ENCODE assay signal across 1 cellular context in the genomic region with DNA sequence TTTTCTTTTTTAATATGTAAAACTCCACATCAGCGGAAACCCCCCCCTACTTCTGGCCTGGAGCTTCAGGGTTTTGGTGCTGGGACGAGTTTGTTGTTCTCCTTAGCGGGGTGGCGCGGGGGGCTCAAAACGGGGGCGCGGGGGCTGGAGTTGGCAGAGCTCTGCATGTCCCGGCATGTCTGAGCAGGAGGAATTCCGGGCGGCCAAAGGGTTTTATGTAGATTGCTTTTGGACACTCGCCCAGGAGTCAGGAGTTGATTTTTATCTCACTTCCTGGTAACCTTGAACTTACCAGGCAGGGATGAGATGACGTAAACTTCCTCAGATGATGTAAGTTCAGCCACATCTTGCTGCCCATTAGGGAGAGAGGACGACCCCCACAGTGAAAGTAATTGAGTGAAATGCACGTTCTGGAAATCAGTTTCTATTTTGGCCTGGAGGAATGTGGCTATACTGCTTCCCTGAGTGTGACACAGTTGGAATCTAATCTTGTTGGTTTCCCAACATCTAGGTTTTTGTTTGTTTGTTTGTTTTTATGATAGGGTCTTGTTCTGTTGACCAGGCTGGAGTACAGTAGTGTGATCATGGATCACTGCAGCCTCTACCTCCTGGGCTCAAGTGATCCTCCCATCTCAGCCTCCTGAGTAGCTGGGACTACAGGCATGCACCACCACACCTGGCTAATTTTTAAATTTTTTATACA.
TF ChIP-seq lines count a peak whose summit lies in the region.

No MANE protein-coding gene starts in this region.

TF ChIP-seq in K562, 482 proteins besides CTCF, POLR2A, EP300 and RAD21 (continued from another document):
- TF ChIP-seq, protein P1, sequence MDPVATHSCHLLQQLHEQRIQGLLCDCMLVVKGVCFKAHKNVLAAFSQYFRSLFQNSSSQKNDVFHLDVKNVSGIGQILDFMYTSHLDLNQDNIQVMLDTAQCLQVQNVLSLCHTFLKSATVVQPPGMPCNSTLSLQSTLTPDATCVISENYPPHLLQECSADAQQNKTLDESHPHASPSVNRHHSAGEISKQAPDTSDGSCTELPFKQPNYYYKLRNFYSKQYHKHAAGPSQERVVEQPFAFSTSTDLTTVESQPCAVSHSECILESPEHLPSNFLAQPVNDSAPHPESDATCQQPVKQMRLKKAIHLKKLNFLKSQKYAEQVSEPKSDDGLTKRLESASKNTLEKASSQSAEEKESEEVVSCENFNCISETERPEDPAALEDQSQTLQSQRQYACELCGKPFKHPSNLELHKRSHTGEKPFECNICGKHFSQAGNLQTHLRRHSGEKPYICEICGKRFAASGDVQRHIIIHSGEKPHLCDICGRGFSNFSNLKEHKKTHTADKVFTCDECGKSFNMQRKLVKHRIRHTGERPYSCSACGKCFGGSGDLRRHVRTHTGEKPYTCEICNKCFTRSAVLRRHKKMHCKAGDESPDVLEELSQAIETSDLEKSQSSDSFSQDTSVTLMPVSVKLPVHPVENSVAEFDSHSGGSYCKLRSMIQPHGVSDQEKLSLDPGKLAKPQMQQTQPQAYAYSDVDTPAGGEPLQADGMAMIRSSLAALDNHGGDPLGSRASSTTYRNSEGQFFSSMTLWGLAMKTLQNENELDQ (CRISPR knock-in tag; IDR thresholded peaks at IDR 0.05; ENCODE audit: borderline replicate concordance): no peak
- TF ChIP-seq HDGF (IDR thresholded peaks at IDR 0.05) (no peak), NCOA2 (IDR thresholded peaks at IDR 0.05; ENCODE audit: partially characterized antibody in 2 of 2) (peak in 1 of 2 experiments; percentile 7), SNIP1 (IDR thresholded peaks at IDR 0.05; ENCODE audit: low read depth) (no peak), ZBTB7A (IDR thresholded peaks at IDR 0.05; ENCODE audit: borderline replicate concordance, control insufficient read depth, low read depth, low read length) (peak; percentile 63; the same call in 1 of the 2 replicates), SMARCA5 (IDR thresholded peaks at IDR 0.05) (peak; percentile 86), NR2C2 (CRISPR knock-in tag; IDR thresholded peaks at IDR 0.05) (no peak), NR2C2 (tag; IDR thresholded peaks at IDR 0.05) (peak; percentile 91), CEBPG (CRISPR knock-in tag; IDR thresholded peaks at IDR 0.05) (peak; percentile 99), CEBPG (tag; conservative IDR thresholded peaks at IDR 0.05 in 1 of 2, IDR thresholded peaks at IDR 0.05 in 1 of 2) (peak; percentile 96 to 99), CC2D1A (IDR thresholded peaks at IDR 0.05) (no peak), ZFP1 (CRISPR knock-in tag; IDR thresholded peaks at IDR 0.05) (no peak), ZNF445 (CRISPR knock-in tag; IDR thresholded peaks at IDR 0.05; ENCODE audit: low read depth) (no peak), POLR2H (tag; IDR thresholded peaks at IDR 0.05; ENCODE audit: low read depth) (peak; percentile 88), FOXJ2 (tag; IDR thresholded peaks at IDR 0.05) (peak; percentile 87), PTTG1 (tag; IDR thresholded peaks at IDR 0.05; ENCODE audit: low read depth) (peak; percentile 78), HNRNPL (IDR thresholded peaks at IDR 0.05; ENCODE audit: low read depth, low read length) (no peak), ZNF583 (CRISPR knock-in tag; IDR thresholded peaks at IDR 0.05) (peak; percentile 86), FOSL1 (tag; conservative IDR thresholded peaks at IDR 0.05) (peak; percentile 84), ZNF830 (CRISPR knock-in tag; IDR thresholded peaks at IDR 0.05) (no peak)
- TF ChIP-seq, protein P2, sequence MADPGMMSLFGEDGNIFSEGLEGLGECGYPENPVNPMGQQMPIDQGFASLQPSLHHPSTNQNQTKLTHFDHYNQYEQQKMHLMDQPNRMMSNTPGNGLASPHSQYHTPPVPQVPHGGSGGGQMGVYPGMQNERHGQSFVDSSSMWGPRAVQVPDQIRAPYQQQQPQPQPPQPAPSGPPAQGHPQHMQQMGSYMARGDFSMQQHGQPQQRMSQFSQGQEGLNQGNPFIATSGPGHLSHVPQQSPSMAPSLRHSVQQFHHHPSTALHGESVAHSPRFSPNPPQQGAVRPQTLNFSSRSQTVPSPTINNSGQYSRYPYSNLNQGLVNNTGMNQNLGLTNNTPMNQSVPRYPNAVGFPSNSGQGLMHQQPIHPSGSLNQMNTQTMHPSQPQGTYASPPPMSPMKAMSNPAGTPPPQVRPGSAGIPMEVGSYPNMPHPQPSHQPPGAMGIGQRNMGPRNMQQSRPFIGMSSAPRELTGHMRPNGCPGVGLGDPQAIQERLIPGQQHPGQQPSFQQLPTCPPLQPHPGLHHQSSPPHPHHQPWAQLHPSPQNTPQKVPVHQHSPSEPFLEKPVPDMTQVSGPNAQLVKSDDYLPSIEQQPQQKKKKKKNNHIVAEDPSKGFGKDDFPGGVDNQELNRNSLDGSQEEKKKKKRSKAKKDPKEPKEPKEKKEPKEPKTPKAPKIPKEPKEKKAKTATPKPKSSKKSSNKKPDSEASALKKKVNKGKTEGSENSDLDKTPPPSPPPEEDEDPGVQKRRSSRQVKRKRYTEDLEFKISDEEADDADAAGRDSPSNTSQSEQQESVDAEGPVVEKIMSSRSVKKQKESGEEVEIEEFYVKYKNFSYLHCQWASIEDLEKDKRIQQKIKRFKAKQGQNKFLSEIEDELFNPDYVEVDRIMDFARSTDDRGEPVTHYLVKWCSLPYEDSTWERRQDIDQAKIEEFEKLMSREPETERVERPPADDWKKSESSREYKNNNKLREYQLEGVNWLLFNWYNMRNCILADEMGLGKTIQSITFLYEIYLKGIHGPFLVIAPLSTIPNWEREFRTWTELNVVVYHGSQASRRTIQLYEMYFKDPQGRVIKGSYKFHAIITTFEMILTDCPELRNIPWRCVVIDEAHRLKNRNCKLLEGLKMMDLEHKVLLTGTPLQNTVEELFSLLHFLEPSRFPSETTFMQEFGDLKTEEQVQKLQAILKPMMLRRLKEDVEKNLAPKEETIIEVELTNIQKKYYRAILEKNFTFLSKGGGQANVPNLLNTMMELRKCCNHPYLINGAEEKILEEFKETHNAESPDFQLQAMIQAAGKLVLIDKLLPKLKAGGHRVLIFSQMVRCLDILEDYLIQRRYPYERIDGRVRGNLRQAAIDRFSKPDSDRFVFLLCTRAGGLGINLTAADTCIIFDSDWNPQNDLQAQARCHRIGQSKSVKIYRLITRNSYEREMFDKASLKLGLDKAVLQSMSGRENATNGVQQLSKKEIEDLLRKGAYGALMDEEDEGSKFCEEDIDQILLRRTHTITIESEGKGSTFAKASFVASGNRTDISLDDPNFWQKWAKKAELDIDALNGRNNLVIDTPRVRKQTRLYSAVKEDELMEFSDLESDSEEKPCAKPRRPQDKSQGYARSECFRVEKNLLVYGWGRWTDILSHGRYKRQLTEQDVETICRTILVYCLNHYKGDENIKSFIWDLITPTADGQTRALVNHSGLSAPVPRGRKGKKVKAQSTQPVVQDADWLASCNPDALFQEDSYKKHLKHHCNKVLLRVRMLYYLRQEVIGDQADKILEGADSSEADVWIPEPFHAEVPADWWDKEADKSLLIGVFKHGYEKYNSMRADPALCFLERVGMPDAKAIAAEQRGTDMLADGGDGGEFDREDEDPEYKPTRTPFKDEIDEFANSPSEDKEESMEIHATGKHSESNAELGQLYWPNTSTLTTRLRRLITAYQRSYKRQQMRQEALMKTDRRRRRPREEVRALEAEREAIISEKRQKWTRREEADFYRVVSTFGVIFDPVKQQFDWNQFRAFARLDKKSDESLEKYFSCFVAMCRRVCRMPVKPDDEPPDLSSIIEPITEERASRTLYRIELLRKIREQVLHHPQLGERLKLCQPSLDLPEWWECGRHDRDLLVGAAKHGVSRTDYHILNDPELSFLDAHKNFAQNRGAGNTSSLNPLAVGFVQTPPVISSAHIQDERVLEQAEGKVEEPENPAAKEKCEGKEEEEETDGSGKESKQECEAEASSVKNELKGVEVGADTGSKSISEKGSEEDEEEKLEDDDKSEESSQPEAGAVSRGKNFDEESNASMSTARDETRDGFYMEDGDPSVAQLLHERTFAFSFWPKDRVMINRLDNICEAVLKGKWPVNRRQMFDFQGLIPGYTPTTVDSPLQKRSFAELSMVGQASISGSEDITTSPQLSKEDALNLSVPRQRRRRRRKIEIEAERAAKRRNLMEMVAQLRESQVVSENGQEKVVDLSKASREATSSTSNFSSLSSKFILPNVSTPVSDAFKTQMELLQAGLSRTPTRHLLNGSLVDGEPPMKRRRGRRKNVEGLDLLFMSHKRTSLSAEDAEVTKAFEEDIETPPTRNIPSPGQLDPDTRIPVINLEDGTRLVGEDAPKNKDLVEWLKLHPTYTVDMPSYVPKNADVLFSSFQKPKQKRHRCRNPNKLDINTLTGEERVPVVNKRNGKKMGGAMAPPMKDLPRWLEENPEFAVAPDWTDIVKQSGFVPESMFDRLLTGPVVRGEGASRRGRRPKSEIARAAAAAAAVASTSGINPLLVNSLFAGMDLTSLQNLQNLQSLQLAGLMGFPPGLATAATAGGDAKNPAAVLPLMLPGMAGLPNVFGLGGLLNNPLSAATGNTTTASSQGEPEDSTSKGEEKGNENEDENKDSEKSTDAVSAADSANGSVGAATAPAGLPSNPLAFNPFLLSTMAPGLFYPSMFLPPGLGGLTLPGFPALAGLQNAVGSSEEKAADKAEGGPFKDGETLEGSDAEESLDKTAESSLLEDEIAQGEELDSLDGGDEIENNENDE (IDR thresholded peaks at IDR 0.05; ENCODE audit: low read depth, low read length): no peak
- TF ChIP-seq, protein P3, sequence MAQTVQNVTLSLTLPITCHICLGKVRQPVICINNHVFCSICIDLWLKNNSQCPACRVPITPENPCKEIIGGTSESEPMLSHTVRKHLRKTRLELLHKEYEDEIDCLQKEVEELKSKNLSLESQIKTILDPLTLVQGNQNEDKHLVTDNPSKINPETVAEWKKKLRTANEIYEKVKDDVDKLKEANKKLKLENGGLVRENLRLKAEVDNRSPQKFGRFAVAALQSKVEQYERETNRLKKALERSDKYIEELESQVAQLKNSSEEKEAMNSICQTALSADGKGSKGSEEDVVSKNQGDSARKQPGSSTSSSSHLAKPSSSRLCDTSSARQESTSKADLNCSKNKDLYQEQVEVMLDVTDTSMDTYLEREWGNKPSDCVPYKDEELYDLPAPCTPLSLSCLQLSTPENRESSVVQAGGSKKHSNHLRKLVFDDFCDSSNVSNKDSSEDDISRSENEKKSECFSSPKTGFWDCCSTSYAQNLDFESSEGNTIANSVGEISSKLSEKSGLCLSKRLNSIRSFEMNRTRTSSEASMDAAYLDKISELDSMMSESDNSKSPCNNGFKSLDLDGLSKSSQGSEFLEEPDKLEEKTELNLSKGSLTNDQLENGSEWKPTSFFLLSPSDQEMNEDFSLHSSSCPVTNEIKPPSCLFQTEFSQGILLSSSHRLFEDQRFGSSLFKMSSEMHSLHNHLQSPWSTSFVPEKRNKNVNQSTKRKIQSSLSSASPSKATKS (CRISPR knock-in tag; IDR thresholded peaks at IDR 0.05): no peak
- TF ChIP-seq, protein P4, sequence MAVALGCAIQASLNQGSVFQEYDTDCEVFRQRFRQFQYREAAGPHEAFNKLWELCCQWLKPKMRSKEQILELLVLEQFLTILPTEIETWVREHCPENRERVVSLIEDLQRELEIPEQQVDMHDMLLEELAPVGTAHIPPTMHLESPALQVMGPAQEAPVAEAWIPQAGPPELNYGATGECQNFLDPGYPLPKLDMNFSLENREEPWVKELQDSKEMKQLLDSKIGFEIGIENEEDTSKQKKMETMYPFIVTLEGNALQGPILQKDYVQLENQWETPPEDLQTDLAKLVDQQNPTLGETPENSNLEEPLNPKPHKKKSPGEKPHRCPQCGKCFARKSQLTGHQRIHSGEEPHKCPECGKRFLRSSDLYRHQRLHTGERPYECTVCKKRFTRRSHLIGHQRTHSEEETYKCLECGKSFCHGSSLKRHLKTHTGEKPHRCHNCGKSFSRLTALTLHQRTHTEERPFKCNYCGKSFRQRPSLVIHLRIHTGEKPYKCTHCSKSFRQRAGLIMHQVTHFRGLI (CRISPR knock-in tag; IDR thresholded peaks at IDR 0.05): peak; percentile 32; the same call in 1 of the 2 replicates
- TF ChIP-seq, protein P5, sequence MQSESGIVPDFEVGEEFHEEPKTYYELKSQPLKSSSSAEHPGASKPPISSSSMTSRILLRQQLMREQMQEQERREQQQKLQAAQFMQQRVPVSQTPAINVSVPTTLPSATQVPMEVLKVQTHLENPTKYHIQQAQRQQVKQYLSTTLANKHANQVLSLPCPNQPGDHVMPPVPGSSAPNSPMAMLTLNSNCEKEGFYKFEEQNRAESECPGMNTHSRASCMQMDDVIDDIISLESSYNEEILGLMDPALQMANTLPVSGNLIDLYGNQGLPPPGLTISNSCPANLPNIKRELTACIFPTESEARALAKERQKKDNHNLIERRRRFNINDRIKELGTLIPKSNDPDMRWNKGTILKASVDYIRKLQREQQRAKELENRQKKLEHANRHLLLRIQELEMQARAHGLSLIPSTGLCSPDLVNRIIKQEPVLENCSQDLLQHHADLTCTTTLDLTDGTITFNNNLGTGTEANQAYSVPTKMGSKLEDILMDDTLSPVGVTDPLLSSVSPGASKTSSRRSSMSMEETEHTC (IDR thresholded peaks at IDR 0.05): peak; percentile 86
- TF ChIP-seq, protein P6, sequence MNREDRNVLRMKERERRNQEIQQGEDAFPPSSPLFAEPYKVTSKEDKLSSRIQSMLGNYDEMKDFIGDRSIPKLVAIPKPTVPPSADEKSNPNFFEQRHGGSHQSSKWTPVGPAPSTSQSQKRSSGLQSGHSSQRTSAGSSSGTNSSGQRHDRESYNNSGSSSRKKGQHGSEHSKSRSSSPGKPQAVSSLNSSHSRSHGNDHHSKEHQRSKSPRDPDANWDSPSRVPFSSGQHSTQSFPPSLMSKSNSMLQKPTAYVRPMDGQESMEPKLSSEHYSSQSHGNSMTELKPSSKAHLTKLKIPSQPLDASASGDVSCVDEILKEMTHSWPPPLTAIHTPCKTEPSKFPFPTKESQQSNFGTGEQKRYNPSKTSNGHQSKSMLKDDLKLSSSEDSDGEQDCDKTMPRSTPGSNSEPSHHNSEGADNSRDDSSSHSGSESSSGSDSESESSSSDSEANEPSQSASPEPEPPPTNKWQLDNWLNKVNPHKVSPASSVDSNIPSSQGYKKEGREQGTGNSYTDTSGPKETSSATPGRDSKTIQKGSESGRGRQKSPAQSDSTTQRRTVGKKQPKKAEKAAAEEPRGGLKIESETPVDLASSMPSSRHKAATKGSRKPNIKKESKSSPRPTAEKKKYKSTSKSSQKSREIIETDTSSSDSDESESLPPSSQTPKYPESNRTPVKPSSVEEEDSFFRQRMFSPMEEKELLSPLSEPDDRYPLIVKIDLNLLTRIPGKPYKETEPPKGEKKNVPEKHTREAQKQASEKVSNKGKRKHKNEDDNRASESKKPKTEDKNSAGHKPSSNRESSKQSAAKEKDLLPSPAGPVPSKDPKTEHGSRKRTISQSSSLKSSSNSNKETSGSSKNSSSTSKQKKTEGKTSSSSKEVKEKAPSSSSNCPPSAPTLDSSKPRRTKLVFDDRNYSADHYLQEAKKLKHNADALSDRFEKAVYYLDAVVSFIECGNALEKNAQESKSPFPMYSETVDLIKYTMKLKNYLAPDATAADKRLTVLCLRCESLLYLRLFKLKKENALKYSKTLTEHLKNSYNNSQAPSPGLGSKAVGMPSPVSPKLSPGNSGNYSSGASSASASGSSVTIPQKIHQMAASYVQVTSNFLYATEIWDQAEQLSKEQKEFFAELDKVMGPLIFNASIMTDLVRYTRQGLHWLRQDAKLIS (CRISPR knock-in tag; IDR thresholded peaks at IDR 0.05): no peak
TF ChIP-seq in K562: peak in this region for 179.
